Comparison of ENCODE assay signal across 1 cellular context in the genomic region with DNA sequence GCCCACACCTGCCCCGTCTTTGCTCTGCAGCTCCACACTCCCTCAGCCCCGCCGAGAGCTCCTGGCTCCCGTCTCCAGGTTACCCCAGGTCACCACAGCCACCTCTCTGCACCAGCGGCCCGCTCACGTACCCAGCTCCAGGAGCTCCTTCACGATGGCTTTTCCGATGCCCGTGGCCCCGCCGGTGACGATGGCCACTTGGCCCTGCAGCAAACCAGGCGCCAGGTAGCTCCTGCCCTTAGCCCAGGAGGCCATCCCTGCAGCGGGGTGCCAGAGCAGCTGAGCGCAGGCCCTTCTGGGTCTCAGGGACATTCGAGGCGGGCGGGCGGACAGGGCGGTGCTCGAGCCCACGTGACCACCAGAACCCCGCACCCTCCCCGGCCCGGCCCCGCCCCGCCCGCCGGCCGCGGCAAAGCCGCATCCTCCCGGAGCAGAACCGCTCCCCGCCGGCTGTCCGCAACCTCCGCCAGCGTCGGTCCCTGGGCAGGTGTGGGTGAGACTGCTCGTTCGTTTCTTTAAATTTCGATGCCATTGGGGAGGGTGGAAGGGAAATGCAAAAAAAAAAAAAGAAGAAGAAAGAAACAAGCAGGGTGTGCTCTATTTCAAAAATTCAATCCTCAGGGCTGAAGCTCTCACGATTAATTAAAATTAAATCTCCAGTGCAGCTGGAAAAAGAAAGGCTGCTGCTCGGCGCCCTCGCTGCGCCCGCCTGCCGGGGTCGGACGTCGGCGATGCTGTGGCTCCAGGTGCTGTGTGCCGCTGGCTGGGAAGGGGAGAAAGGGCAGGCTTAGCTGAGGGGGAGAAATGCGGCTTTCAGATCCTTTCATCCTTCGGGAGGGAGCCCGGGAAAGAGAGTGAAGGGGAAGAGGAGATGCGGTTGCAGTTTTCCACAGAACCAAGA.
TF ChIP-seq lines count a peak whose summit lies in the region.

PECR (minus strand) TSS at position 323 of the 901 bp plus-strand sequence; CDS start at position 255, 68 bp downstream.
A gene with protein sequence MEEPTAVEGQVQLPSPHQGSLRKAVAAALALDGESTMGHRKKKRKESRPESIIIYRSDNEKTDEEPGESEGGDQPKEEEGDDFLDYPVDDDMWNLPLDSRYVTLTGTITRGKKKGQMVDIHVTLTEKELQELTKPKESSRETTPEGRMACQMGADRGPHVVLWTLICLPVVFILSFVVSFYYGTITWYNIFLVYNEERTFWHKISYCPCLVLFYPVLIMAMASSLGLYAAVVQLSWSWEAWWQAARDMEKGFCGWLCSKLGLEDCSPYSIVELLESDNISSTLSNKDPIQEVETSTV (plus strand): TSS at position 433 of the 901 bp plus-strand sequence. CDS start 14,045 bp downstream, outside the sequence.

TF ChIP-seq in K562, 482 proteins besides CTCF, POLR2A, EP300 and RAD21 (continued from another document):
- TF ChIP-seq, protein P1, sequence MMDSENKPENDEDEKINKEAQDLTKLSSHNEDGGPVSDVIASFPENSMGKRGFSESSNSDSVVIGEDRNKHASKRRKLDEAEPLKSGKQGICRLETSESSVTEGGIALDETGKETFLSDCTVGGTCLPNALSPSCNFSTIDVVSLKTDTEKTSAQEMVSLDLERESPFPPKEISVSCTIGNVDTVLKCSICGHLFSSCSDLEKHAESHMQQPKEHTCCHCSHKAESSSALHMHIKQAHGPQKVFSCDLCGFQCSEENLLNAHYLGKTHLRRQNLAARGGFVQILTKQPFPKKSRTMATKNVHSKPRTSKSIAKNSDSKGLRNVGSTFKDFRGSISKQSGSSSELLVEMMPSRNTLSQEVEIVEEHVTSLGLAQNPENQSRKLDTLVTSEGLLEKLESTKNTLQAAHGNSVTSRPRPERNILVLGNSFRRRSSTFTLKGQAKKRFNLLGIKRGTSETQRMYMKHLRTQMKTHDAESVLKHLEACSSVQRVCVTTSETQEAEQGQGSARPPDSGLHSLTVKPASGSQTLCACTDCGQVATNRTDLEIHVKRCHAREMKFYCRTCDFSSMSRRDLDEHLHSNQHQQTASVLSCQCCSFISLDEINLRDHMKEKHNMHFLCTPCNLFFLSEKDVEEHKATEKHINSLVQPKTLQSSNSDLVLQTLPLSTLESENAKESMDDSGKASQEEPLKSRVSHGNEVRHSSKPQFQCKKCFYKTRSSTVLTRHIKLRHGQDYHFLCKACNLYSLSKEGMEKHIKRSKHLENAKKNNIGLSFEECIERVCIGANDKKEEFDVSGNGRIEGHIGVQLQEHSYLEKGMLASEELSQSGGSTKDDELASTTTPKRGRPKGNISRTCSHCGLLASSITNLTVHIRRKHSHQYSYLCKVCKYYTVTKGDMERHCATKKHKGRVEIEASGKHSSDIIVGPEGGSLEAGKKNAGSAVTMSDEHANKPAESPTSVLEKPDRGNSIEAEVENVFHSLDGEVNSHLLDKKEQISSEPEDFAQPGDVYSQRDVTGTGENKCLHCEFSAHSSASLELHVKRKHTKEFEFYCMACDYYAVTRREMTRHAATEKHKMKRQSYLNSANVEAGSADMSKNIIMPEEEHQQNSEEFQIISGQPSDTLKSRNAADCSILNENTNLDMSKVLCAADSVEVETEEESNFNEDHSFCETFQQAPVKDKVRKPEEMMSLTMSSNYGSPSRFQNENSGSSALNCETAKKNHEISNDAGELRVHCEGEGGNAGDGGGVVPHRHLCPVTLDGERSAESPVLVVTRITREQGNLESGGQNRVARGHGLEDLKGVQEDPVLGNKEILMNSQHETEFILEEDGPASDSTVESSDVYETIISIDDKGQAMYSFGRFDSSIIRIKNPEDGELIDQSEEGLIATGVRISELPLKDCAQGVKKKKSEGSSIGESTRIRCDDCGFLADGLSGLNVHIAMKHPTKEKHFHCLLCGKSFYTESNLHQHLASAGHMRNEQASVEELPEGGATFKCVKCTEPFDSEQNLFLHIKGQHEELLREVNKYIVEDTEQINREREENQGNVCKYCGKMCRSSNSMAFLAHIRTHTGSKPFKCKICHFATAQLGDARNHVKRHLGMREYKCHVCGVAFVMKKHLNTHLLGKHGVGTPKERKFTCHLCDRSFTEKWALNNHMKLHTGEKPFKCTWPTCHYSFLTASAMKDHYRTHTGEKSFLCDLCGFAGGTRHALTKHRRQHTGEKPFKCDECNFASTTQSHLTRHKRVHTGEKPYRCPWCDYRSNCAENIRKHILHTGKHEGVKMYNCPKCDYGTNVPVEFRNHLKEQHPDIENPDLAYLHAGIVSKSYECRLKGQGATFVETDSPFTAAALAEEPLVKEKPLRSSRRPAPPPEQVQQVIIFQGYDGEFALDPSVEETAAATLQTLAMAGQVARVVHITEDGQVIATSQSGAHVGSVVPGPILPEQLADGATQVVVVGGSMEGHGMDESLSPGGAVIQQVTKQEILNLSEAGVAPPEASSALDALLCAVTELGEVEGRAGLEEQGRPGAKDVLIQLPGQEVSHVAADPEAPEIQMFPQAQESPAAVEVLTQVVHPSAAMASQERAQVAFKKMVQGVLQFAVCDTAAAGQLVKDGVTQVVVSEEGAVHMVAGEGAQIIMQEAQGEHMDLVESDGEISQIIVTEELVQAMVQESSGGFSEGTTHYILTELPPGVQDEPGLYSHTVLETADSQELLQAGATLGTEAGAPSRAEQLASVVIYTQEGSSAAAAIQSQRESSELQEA (IDR thresholded peaks at IDR 0.05; ENCODE audit: low read depth), result no peak
- TF ChIP-seq ZNF384 (IDR thresholded peaks at IDR 0.05; ENCODE audit: low read depth, low read length) (no peak), STAT5A (IDR thresholded peaks at IDR 0.05; ENCODE audit: borderline replicate concordance, low read length) (no peak), ADNP (tag; IDR thresholded peaks at IDR 0.05) (no peak), IRF2 (CRISPR knock-in tag; IDR thresholded peaks at IDR 0.05) (no peak)
- TF ChIP-seq, protein P2, sequence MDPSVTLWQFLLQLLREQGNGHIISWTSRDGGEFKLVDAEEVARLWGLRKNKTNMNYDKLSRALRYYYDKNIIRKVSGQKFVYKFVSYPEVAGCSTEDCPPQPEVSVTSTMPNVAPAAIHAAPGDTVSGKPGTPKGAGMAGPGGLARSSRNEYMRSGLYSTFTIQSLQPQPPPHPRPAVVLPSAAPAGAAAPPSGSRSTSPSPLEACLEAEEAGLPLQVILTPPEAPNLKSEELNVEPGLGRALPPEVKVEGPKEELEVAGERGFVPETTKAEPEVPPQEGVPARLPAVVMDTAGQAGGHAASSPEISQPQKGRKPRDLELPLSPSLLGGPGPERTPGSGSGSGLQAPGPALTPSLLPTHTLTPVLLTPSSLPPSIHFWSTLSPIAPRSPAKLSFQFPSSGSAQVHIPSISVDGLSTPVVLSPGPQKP (CRISPR knock-in tag; IDR thresholded peaks at IDR 0.05), result no peak
- TF ChIP-seq, protein P3, sequence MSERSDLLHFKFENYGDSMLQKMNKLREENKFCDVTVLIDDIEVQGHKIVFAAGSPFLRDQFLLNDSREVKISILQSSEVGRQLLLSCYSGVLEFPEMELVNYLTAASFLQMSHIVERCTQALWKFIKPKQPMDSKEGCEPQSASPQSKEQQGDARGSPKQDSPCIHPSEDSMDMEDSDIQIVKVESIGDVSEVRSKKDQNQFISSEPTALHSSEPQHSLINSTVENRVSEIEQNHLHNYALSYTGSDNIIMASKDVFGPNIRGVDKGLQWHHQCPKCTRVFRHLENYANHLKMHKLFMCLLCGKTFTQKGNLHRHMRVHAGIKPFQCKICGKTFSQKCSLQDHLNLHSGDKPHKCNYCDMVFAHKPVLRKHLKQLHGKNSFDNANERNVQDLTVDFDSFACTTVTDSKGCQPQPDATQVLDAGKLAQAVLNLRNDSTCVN (CRISPR knock-in tag; IDR thresholded peaks at IDR 0.05), result no peak
TF ChIP-seq in K562: peak in this region for 40.
